Comparison of ENCODE assay signal across 2 cellular contexts in the genomic region with DNA sequence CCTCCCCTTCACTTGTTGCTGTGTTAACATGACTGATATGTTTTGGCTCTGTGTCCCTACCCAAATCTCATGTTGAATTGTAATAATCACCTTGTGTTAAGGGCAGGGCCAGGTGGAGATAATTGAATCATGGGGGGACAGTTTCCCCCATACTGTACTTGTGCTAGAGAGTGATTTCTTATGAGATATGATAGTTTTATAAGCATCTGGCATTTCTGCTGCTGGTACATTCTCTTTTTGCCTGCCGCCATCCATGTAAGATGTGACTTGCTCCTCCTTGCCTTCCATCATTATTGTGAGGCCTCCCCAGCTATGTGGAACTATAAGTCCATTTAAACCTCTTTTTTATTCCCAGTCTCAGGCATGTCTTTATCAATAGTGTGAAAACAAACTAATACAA.
A peak's percentile ranks its signal among the peaks of the same experiment; 100 is the strongest.
TF ChIP-seq lines count a peak whose summit lies in the region.

No MANE protein-coding gene starts in this region.

TF ChIP-seq in HEK293, 187 proteins besides CTCF, POLR2A, EP300 and RAD21:
- TF ChIP-seq ZNF223 (tag by site-specific recombination; IDR thresholded peaks at IDR 0.05) (no peak), ZNF664 (tag by site-specific recombination; IDR thresholded peaks at IDR 0.05) (no peak), PBX3 (CRISPR knock-in tag; IDR thresholded peaks at IDR 0.05) (no peak), ZNF76 (tag by site-specific recombination; IDR thresholded peaks at IDR 0.05; ENCODE audit: borderline replicate concordance, low read depth) (no peak), SETDB1 (IDR thresholded peaks at IDR 0.05; ENCODE audit: insufficient read length, low read length) (peak; percentile 87), ZNF138 (tag by site-specific recombination; IDR thresholded peaks at IDR 0.05; ENCODE audit: borderline replicate concordance) (no peak), ZNF707 (tag by site-specific recombination; IDR thresholded peaks at IDR 0.05) (no peak)
- TF ChIP-seq, protein P1, sequence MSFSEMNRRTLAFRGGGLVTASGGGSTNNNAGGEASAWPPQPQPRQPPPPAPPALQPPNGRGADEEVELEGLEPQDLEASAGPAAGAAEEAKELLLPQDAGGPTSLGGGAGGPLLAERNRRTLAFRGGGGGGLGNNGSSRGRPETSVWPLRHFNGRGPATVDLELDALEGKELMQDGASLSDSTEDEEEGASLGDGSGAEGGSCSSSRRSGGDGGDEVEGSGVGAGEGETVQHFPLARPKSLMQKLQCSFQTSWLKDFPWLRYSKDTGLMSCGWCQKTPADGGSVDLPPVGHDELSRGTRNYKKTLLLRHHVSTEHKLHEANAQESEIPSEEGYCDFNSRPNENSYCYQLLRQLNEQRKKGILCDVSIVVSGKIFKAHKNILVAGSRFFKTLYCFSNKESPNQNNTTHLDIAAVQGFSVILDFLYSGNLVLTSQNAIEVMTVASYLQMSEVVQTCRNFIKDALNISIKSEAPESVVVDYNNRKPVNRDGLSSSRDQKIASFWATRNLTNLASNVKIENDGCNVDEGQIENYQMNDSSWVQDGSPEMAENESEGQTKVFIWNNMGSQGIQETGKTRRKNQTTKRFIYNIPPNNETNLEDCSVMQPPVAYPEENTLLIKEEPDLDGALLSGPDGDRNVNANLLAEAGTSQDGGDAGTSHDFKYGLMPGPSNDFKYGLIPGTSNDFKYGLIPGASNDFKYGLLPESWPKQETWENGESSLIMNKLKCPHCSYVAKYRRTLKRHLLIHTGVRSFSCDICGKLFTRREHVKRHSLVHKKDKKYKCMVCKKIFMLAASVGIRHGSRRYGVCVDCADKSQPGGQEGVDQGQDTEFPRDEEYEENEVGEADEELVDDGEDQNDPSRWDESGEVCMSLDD (tag by site-specific recombination; IDR thresholded peaks at IDR 0.05), result no peak

TF ChIP-seq in K562, 482 proteins besides CTCF, POLR2A, EP300 and RAD21:
- TF ChIP-seq CBX1 (IDR thresholded peaks at IDR 0.05; ENCODE audit: low read depth) (no peak), ZNF507 (tag; conservative IDR thresholded peaks at IDR 0.05) (no peak), ELK3 (CRISPR knock-in tag; IDR thresholded peaks at IDR 0.05) (no peak), ZNF431 (CRISPR knock-in tag; IDR thresholded peaks at IDR 0.05) (peak; percentile 66; the same call in 1 of the 2 replicates), SREBF2 (CRISPR knock-in tag; IDR thresholded peaks at IDR 0.05) (no peak)
- TF ChIP-seq, protein P2, sequence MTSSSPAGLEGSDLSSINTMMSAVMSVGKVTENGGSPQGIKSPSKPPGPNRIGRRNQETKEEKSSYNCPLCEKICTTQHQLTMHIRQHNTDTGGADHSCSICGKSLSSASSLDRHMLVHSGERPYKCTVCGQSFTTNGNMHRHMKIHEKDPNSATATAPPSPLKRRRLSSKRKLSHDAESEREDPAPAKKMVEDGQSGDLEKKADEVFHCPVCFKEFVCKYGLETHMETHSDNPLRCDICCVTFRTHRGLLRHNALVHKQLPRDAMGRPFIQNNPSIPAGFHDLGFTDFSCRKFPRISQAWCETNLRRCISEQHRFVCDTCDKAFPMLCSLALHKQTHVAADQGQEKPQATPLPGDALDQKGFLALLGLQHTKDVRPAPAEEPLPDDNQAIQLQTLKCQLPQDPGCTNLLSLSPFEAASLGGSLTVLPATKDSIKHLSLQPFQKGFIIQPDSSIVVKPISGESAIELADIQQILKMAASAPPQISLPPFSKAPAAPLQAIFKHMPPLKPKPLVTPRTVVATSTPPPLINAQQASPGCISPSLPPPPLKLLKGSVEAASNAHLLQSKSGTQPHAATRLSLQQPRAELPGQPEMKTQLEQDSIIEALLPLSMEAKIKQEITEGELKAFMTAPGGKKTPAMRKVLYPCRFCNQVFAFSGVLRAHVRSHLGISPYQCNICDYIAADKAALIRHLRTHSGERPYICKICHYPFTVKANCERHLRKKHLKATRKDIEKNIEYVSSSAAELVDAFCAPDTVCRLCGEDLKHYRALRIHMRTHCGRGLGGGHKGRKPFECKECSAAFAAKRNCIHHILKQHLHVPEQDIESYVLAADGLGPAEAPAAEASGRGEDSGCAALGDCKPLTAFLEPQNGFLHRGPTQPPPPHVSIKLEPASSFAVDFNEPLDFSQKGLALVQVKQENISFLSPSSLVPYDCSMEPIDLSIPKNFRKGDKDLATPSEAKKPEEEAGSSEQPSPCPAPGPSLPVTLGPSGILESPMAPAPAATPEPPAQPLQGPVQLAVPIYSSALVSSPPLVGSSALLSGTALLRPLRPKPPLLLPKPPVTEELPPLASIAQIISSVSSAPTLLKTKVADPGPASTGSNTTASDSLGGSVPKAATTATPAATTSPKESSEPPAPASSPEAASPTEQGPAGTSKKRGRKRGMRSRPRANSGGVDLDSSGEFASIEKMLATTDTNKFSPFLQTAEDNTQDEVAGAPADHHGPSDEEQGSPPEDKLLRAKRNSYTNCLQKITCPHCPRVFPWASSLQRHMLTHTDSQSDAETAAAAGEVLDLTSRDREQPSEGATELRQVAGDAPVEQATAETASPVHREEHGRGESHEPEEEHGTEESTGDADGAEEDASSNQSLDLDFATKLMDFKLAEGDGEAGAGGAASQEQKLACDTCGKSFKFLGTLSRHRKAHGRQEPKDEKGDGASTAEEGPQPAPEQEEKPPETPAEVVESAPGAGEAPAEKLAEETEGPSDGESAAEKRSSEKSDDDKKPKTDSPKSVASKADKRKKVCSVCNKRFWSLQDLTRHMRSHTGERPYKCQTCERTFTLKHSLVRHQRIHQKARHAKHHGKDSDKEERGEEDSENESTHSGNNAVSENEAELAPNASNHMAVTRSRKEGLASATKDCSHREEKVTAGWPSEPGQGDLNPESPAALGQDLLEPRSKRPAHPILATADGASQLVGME (CRISPR knock-in tag; IDR thresholded peaks at IDR 0.05), result no peak
- TF ChIP-seq, protein P3, sequence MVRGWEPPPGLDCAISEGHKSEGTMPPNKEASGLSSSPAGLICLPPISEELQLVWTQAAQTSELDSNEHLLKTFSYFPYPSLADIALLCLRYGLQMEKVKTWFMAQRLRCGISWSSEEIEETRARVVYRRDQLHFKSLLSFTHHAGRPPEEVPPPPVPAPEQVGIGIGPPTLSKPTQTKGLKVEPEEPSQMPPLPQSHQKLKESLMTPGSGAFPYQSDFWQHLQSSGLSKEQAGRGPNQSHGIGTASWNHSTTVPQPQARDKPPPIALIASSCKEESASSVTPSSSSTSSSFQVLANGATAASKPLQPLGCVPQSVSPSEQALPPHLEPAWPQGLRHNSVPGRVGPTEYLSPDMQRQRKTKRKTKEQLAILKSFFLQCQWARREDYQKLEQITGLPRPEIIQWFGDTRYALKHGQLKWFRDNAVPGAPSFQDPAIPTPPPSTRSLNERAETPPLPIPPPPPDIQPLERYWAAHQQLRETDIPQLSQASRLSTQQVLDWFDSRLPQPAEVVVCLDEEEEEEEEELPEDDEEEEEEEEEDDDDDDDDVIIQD (CRISPR knock-in tag; IDR thresholded peaks at IDR 0.05), result no peak
